ENCODE assay signal across 22 cellular contexts in the genomic region with DNA sequence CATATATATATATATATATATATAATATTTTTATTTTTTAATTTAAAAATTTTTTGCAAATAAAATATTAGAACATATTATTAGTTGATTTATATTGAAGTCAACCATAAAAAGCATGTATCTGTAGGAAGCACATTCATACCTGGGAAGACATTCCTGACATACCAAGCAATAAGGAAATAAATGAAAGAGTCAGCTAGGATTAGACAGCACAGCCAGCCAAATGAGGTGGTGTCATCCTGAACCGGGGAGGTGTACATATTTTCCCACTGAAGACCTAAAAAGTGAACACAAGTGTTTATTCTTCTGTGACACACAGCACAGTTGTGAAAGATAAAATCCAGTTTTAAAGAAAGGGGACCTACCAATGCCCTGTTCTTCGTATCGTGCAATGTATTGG.
"Had no signal": no experiment of that assay in that cellular context is flagged by ENCODE, and none has a peak within 500 bp of the region (broad histone marks: within the 10 kb centered on the region; RNA-seq: fewer than 3 reads in every experiment).

No MANE protein-coding gene starts in this region.

- H3K27ac ChIP-seq: breast epithelium, esophagus squamous epithelium, neural progenitor cell, right lobe of liver, thoracic aorta, uterus had no signal

- H3K9me3 ChIP-seq: breast epithelium, esophagus squamous epithelium, right lobe of liver, thoracic aorta, uterus had no signal

- H3K27me3 ChIP-seq: breast epithelium, esophagus squamous epithelium, neural progenitor cell, right lobe of liver, uterus had no signal

- FAIRE-seq: frontal cortex had no signal

- ATAC-seq: activated naive CD4-positive, alpha-beta T cell treated with anti-CD3 and anti-CD28 coated beads, Interleukin-2, amount 50 U/mL, for 72 hours; activated T-cell treated with anti-CD3 and anti-CD28 coated beads, Interleukin-2, amount 50 U/mL, for 72 hours; left colon; naive thymus-derived CD8-positive, alpha-beta T cell; right lobe of liver; stimulated activated naive CD8-positive, alpha-beta T cell treated with anti-CD3 and anti-CD28 coated beads, Interleukin-15, Interleukin-2, amounts not matched to agents 100 U/mL and 50 U/mL, for 24 hours had no signal

- H3K36me3 ChIP-seq: breast epithelium, esophagus squamous epithelium, neural progenitor cell, right lobe of liver, thoracic aorta, uterus had no signal

- H3K9ac ChIP-seq: neural progenitor cell had no signal

- DNase-seq: activated CD4-positive, alpha-beta T cell treated with anti-CD3 and anti-CD28 coated beads for 4 hours; activated CD4-positive, alpha-beta T cell treated with anti-CD3 and anti-CD28 coated beads, Interleukin-2, amount 50 U/mL, for 4 hours; activated CD4-positive, CD25-positive, alpha-beta regulatory T cell; activated naive CD4-positive, alpha-beta T cell; activated T-cell treated with anti-CD3 and anti-CD28 coated beads for 4 hours; activated T-cell treated with anti-CD3 and anti-CD28 coated beads, Interleukin-2, amount 50 U/mL, for 72 hours; endodermal cell; esophagus squamous epithelium; glutamatergic neuron; left colon; naive thymus-derived CD8-positive, alpha-beta T cell; occipital lobe; right lobe of liver; stimulated activated CD4-positive, alpha-beta T cell treated with anti-CD3 and anti-CD28 coated beads, Interleukin-4, amount 100 ng/mL, for 1 hour; stimulated activated naive CD8-positive, alpha-beta T cell treated with anti-CD3 and anti-CD28 coated beads, Interleukin-15, Interleukin-2, amounts not matched to agents 100 U/mL and 50 U/mL, for 24 hours; trophoblast cell; uterus had no signal

- H3K4me2 ChIP-seq: neural progenitor cell had no signal

- H2AFZ ChIP-seq: neural progenitor cell had no signal

- H3K4me1 ChIP-seq: breast epithelium, esophagus squamous epithelium, neural progenitor cell, right lobe of liver, uterus had no signal

- H3K4me3 ChIP-seq: breast epithelium, esophagus squamous epithelium, neural progenitor cell, right lobe of liver, thoracic aorta, uterus had no signal
